14 cellular contexts compared by ENCODE assay signal in genomic region chr2:70596293-70596692, GRCh38. TPM values are rescaled to one million over a fixed set of nuclear protein-coding genes. Genes with fewer than 3 reads are reported as not detected.
DNase-seq lines count a peak whose midpoint lies in the region; ATAC-seq, FAIRE-seq and TF ChIP-seq lines count a peak whose summit lies in the region.
"Had no signal": no experiment of that assay in that cellular context is flagged by ENCODE, and none has a peak within 500 bp of the region (broad histone marks: within the 10 kb centered on the region; RNA-seq: fewer than 3 reads in every experiment).

No MANE protein-coding gene starts in this region.

- peak; percentile 71 for ATAC-seq in mucosa of descending colon
- no peak for ATAC-seq in HG02885 (IDR thresholded peaks at IDR 0.05; ENCODE audit: poor library complexity, unreplicated experiment)
- ATAC-seq in GM18517 (IDR thresholded peaks at IDR 0.05; ENCODE audit: unreplicated experiment), result no peak
- ATAC-seq: stimulated activated naive CD8-positive, alpha-beta T cell treated with anti-CD3 and anti-CD28 coated beads, Interleukin-15, amount 100 ng/mL, for 72 hours had no signal

- no peak overlapping the region for H3K4me3 Mint-ChIP-seq in astrocyte (ENCODE audit: unreplicated experiment)
- H3K4me3 Mint-ChIP-seq: activated naive CD8-positive, alpha-beta T cell; stimulated activated naive CD8-positive, alpha-beta T cell treated with anti-CD3 and anti-CD28 coated beads, Interleukin-15, amount 100 ng/mL, for 72 hours had no signal

- H3K4me3 ChIP-seq in astrocyte (ENCODE audit: insufficient read depth, low read depth, low read length), result no peak overlapping the region
- H3K4me3 ChIP-seq in mucosa of descending colon, result no peak overlapping the region

- no peaks in the 10 kb centered on the region for H4K20me1 ChIP-seq in astrocyte (ENCODE audit: insufficient read depth, low read length)

- DNase-seq in Daoy (ENCODE audit: low read depth), result peak; percentile 88
- DNase-seq in LHCN-M2 (ENCODE audit: low read depth), result peak; percentile 26
- DNase-seq in astrocyte (ENCODE audit: low read depth), result peak; percentile 76
- DNase-seq in mucosa of descending colon, result no peak
- DNase-seq in stimulated activated CD8-positive, alpha-beta memory T cell treated with anti-CD3 and anti-CD28 coated beads, Interleukin-4, amount 100 ng/mL, for 48 hours, result no peak
- no peak for DNase-seq in substantia nigra (lab: John Stamatoyannopoulos, UW)
- DNase-seq: activated CD4-positive, alpha-beta T cell treated with anti-CD3 and anti-CD28 coated beads, Interleukin-2, amount 50 U/mL, for 4 hours; cortex of kidney; MM.1S; NCI-H345; stimulated activated naive CD8-positive, alpha-beta T cell treated with anti-CD3 and anti-CD28 coated beads, Interleukin-15, amount 100 ng/mL, for 72 hours had no signal

- FAIRE-seq in astrocyte (lab: Jason Lieb, UNC), result no peak

- no peaks in the 10 kb centered on the region for H3K36me3 Mint-ChIP-seq in astrocyte (ENCODE audit: low read depth, unreplicated experiment)
- H3K36me3 Mint-ChIP-seq: activated naive CD8-positive, alpha-beta T cell had no signal

- H3K27me3 Mint-ChIP-seq in astrocyte (ENCODE audit: low read depth, unreplicated experiment), result no peaks in the 10 kb centered on the region

- H3K27ac Mint-ChIP-seq in astrocyte (ENCODE audit: unreplicated experiment), result peak overlapping the region; percentile 98
- H3K27ac Mint-ChIP-seq: activated naive CD8-positive, alpha-beta T cell had no signal

- H3K9me3 ChIP-seq in astrocyte (ENCODE audit: insufficient read depth, low read depth, low read length) (no peaks in the 10 kb centered on the region), mucosa of descending colon (no peaks in the 10 kb centered on the region)

- H3K27ac ChIP-seq in astrocyte (ENCODE audit: low read depth, low read length), result peak overlapping the region; percentile 67
- no peak overlapping the region for H3K27ac ChIP-seq in substantia nigra (ENCODE audit: low read depth, low read length, poor library complexity, severe bottlenecking)

- H3K9ac ChIP-seq in astrocyte (ENCODE audit: low read length), result peak overlapping the region; percentile 23

- intact Hi-C loops in mucosa of descending colon (cut with DNase I, micrococcal nuclease), result no loop called here

- no peaks in the 10 kb centered on the region for H3K36me3 ChIP-seq in astrocyte (ENCODE audit: insufficient read depth, low read length)
- no peaks in the 10 kb centered on the region for H3K36me3 ChIP-seq in mucosa of descending colon (ENCODE audit: low read depth)

- TF ChIP-seq CTCF in astrocyte (IDR thresholded peaks at IDR 0.05; ENCODE audit: insufficient read depth, low read depth, low read length), result no peak
- no peak for TF ChIP-seq CTCF in mucosa of descending colon (IDR thresholded peaks at IDR 0.05)

- H3K27me3 ChIP-seq in astrocyte (ENCODE audit: insufficient read depth, low read length), result no peaks in the 10 kb centered on the region

- H2AFZ ChIP-seq in astrocyte (ENCODE audit: low read depth, low read length), result peak overlapping the region; percentile 73

- peak overlapping the region; percentile 41 for H3K4me2 ChIP-seq in astrocyte (ENCODE audit: low read length)

- H3K79me2 ChIP-seq in astrocyte (ENCODE audit: insufficient read depth, low read length), result no peaks in the 10 kb centered on the region

- H3K4me1 Mint-ChIP-seq in astrocyte (ENCODE audit: low read depth, unreplicated experiment), result peaks cover 16% of the 10 kb centered on the region

- peaks cover 5% of the 10 kb centered on the region for H3K9me3 Mint-ChIP-seq in astrocyte (ENCODE audit: unreplicated experiment)

- H3K4me1 ChIP-seq in astrocyte (ENCODE audit: insufficient read depth, low read length), result peaks cover 11% of the 10 kb centered on the region
- peaks cover 3% of the 10 kb centered on the region for H3K4me1 ChIP-seq in mucosa of descending colon (ENCODE audit: low read depth)

RNA-seq across cellular contexts. Expression of gene TGFA, which starts 42.7 kb away (rescaled TPM):
- total RNA-seq in Daoy (2014; rRNA removed; shearing (Covaris generic)), result 5.8 and 6.6 TPM in 2 replicates
- total RNA-seq in LHCN-M2 (2014; rRNA removed) (not detected in 2 replicates), astrocyte (0.55 and 1.4 TPM in 2 replicates), mucosa of descending colon (10 to 100 TPM; 13.5 to 33.5 (median 24.7) TPM)
- polyA plus RNA-seq in LHCN-M2 (2012), result not detected

Comparison
In these comparisons a context has a peak if more than half of its experiments do, and no peak if none do; other contexts are left out.
1. DNase-seq: peak in Daoy (single experiment), LHCN-M2 (single experiment) and astrocyte (single experiment); none in mucosa of descending colon (0 of 3), stimulated activated CD8-positive, alpha-beta memory T cell treated with anti-CD3 and anti-CD28 coated beads, Interleukin-4, amount 100 ng/mL, for 48 hours (single experiment) and substantia nigra (0 of 49).